ENCODE assay signal across 16 cellular contexts in the genomic region with DNA sequence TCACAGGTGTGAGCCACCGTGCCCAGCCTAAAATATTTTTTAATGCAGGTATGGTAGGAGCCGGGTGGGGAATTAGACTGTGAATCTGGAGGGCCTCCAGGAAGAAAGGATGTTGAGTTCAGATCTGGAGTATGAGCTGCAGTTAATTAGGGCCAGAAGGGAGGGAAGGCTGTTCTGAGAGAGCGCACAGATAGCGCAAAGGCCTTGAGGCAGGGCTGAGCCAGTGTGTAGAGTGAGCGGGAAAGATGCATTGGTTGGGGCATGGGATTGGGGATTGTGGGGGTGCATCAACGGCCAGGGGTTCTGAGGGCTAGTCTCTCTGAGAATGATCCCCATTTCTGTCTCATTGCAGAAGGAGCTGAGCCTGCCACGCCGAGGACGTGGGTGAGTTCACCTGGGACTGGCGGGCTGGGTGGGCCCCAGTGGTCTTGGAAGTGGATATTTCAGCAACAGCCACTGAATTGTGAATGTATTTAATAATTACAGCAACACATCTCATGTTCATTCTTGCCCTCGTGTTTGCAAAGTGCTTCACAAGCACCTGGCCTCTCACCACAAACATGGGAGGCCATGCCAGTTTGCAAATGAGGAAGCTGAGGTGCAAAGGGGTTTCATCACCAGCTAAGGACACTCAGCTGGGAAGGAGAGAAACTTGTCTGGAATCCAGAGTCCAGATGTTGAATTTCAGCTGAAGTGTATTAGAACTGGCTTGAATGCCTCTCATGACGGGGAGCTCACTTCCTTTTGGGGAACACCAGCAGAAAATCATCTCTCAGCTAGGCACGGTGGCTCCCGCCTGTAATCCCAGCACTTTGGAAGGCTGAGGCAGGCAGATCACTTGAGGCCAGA. TPM values are rescaled to one million over a fixed set of nuclear protein-coding genes. Genes with fewer than 3 reads are reported as not detected.
DNase-seq lines count a peak whose midpoint lies in the region; ATAC-seq and TF ChIP-seq lines count a peak whose summit lies in the region.
"Had no signal": no experiment of that assay in that cellular context is flagged by ENCODE, and none has a peak within 500 bp of the region (broad histone marks: within the 10 kb centered on the region; RNA-seq: fewer than 3 reads in every experiment).

No MANE protein-coding gene starts in this region.

- no peak for ATAC-seq in activated B cell treated with CpG ODN at 0.5 μM for 24 hours (ENCODE audit: low read depth)
- no peak for ATAC-seq in GM18909 (IDR thresholded peaks at IDR 0.05; ENCODE audit: poor library complexity, unreplicated experiment)
- no peak for ATAC-seq in left lung
- ATAC-seq: activated CD4-positive, CD25-positive, alpha-beta regulatory T cell treated with anti-CD3 and anti-CD28 coated beads, Interleukin-2, amount 50 U/mL, for 24 hours; activated T-cell treated with anti-CD3 and anti-CD28 coated beads, Interleukin-2, amount 50 U/mL, for 4 hours had no signal

- peak overlapping the region; percentile 83 for H3K27ac Mint-ChIP-seq in activated B cell treated with CpG ODN at 0.5 μM for 24 hours

- H3K79me2 ChIP-seq in osteoblast (ENCODE audit: insufficient read depth, low read length) = no peaks in the 10 kb centered on the region
- H3K79me2 ChIP-seq: parathyroid adenoma had no signal

- H2AFZ ChIP-seq in osteoblast (ENCODE audit: low read length) = no peak overlapping the region
- H2AFZ ChIP-seq: GM23248, parathyroid adenoma had no signal

- H3K36me3 ChIP-seq in osteoblast (ENCODE audit: insufficient read depth, low read length) (no peaks in the 10 kb centered on the region), left lung (no peaks in the 10 kb centered on the region)
- H3K36me3 ChIP-seq: tibial artery had no signal

- CTCF ChIA-PET in activated B cell treated with CpG ODN at 0.5 μM for 24 hours (lab: Charles Lee) = interaction anchor here (1.0 kb wide), 1 partner anchor 54 kb away, joined by 3 read pairs; no protein-coding TSS in a partner anchor

- H4K20me1 ChIP-seq in osteoblast (ENCODE audit: insufficient read depth, low read length) = no peaks in the 10 kb centered on the region

- TF ChIP-seq POLR2A in NB4 (IDR thresholded peaks at IDR 0.05; ENCODE audit: extremely low read depth, insufficient read length) = no peak

- no peaks in the 10 kb centered on the region for H3K9me3 Mint-ChIP-seq in activated B cell treated with CpG ODN at 0.5 μM for 24 hours
- H3K9me3 Mint-ChIP-seq: activated T-cell treated with anti-CD3 and anti-CD28 coated beads, Interleukin-2, amount 50 U/mL, for 4 hours had no signal

- no peaks in the 10 kb centered on the region for H3K9me3 ChIP-seq in osteoblast (ENCODE audit: low read depth, low read length)
- no peaks in the 10 kb centered on the region for H3K9me3 ChIP-seq in left lung
- H3K9me3 ChIP-seq: tibial artery had no signal

- H3K27ac ChIP-seq in osteoblast (ENCODE audit: low read depth, low read length) (no peak overlapping the region), left lung (peak overlapping the region in 1 of 2 donors; percentile 33)
- H3K27ac ChIP-seq: GM23248, parathyroid adenoma, tibial artery had no signal

- TF ChIP-seq CTCF in NB4 (IDR thresholded peaks at IDR 0.05; ENCODE audit: low read depth, low read length) (no peak), activated B cell treated with CpG ODN at 0.5 μM for 24 hours (IDR thresholded peaks at IDR 0.05) (no peak), osteoblast (IDR thresholded peaks at IDR 0.05; ENCODE audit: extremely low read depth, low read depth, low read length) (no peak), left lung (IDR thresholded peaks at IDR 0.05) (no peak)

- POLR2A ChIA-PET in activated B cell treated with CpG ODN at 0.5 μM for 24 hours (lab: Charles Lee) = interaction anchor here (0.6 to 9.7 kb wide), 12 partner anchors 9 to 224 kb away, joined by 3 to 146 read pairs (median 6); a partner anchor contains a TSS

- H3K27me3 ChIP-seq in osteoblast (ENCODE audit: insufficient read depth, low read length) (no peaks in the 10 kb centered on the region), left lung (peaks cover 0 to 19% of the 10 kb centered on the region in 2 donors)
- H3K27me3 ChIP-seq: dorsolateral prefrontal cortex, tibial artery had no signal

- H3K4me3 ChIP-seq in NB4 (ENCODE audit: low read depth, low read length) (no peak overlapping the region), osteoblast (ENCODE audit: insufficient read depth, low read length) (no peak overlapping the region), left lung (no peak overlapping the region)
- H3K4me3 ChIP-seq: dorsolateral prefrontal cortex, GM23248, tibial artery had no signal

- H3K4me3 Mint-ChIP-seq in activated B cell treated with CpG ODN at 0.5 μM for 24 hours = peak overlapping the region; percentile 78

- H3K4me1 ChIP-seq in osteoblast (ENCODE audit: insufficient read depth, low read length) (peaks cover 16% of the 10 kb centered on the region), left lung (peaks cover 12 to 61% of the 10 kb centered on the region in 2 donors)

- intact Hi-C loops in activated B cell treated with CpG ODN at 0.5 μM for 24 hours (cut with micrococcal nuclease) (loop anchor here (1.0 to 10.0 kb wide), 4 partner anchors 8 to 307 kb away; a partner anchor contains a TSS), left lung (cut with DNase I) (no loop called here)

- peaks cover 25% of the 10 kb centered on the region for H3K36me3 Mint-ChIP-seq in activated B cell treated with CpG ODN at 0.5 μM for 24 hours (ENCODE audit: low read depth)

- peaks cover 71% of the 10 kb centered on the region for H3K4me1 Mint-ChIP-seq in activated B cell treated with CpG ODN at 0.5 μM for 24 hours

- DNase-seq in NCI-H2196 (lab: John Stamatoyannopoulos, UW; ENCODE audit: unreplicated experiment) (peak; percentile 37), NCI-H2196 treated with DMSO at 0.1 percent for 48 hours (lab: John Stamatoyannopoulos, UW; ENCODE audit: unreplicated experiment) (no peak), NB4 (ENCODE audit: low read depth) (peak; percentile 87), activated B cell treated with CpG ODN at 0.5 μM for 24 hours (no peak), osteoblast (ENCODE audit: insufficient read length, low spot score, missing footprints) (peak; percentile 34), left lung (no peak)
- no peak for DNase-seq in stimulated activated CD4-positive, alpha-beta T cell treated with anti-CD3 and anti-CD28 coated beads, Interleukin-2, amount 100 ng/mL, for 48 hours
- DNase-seq: activated T-cell treated with anti-CD3 and anti-CD28 coated beads, Interleukin-2, amount 50 U/mL, for 4 hours; dorsolateral prefrontal cortex; GM23248; NCI-H526; tibial artery had no signal

- H3K27me3 Mint-ChIP-seq in activated B cell treated with CpG ODN at 0.5 μM for 24 hours = no peaks in the 10 kb centered on the region

- H3K4me2 ChIP-seq in osteoblast (ENCODE audit: insufficient read depth, low read length) = no peak overlapping the region

RNA-seq across cellular contexts. Expression of a gene that starts 9.9 kb away (rescaled TPM):
- 44.3 and 48.6 TPM in 2 replicates for total RNA-seq in activated B cell treated with CpG ODN at 0.5 μM for 24 hours
- total RNA-seq in osteoblast = 5.4 and 5.6 TPM in 2 replicates
- total RNA-seq in left lung = 10 to 100 TPM; 17.0 to 30.3 TPM

RNA-seq across cellular contexts. Expression of a gene that starts 20.7 kb away (rescaled TPM):
- total RNA-seq in activated B cell treated with CpG ODN at 0.5 μM for 24 hours = 19.9 and 20.9 TPM in 2 replicates
- total RNA-seq in osteoblast = 0.29 and 0.72 TPM in 2 replicates
- 1 to 10 TPM; 3.1 to 5.4 TPM for total RNA-seq in left lung
- total RNA-seq: GM23248, SK-MEL-5 had no signal

RNA-seq across cellular contexts. Expression of a gene that starts 45.5 kb away (rescaled TPM):
- total RNA-seq in activated B cell treated with CpG ODN at 0.5 μM for 24 hours (12.0 and 12.7 TPM in 2 replicates), osteoblast (25.7 and 28.0 TPM in 2 replicates), left lung (10 to 100 TPM; 34.1 to 35.3 TPM)

Comparison
In these comparisons a context has a peak if more than half of its experiments do, and no peak if none do; other contexts are left out.
1. DNase-seq: peak in NCI-H2196 (single experiment), NB4 (single experiment) and osteoblast (single experiment); none in NCI-H2196 treated with DMSO at 0.1 percent for 48 hours (single experiment), activated B cell treated with CpG ODN at 0.5 μM for 24 hours (single experiment), stimulated activated CD4-positive, alpha-beta T cell treated with anti-CD3 and anti-CD28 coated beads, Interleukin-2, amount 100 ng/mL, for 48 hours (0 of 2) and left lung (0 of 2).